8 cellular contexts compared by ENCODE assay signal in genomic region chr10:13527864-13528137, GRCh38. TPM values are rescaled to one million over a fixed set of nuclear protein-coding genes. Genes with fewer than 3 reads are reported as not detected.
DNase-seq lines count a peak whose midpoint lies in the region; ATAC-seq and TF ChIP-seq lines count a peak whose summit lies in the region.

No MANE protein-coding gene starts in this region.

- CTCF ChIA-PET in MCF 10A (lab: Yijun Ruan, JAX), result interaction anchor here (0.6 to 2.2 kb wide), 6 partner anchors 25 to 249 kb away, joined by 3 to 15 read pairs (median 6); partner anchors contain the start of gene PRPF18

- no peaks in the 10 kb centered on the region for H3K36me3 Mint-ChIP-seq in activated T-cell treated with anti-CD3 and anti-CD28 coated beads, Interleukin-2, amount 50 U/mL, for 4 hours (ENCODE audit: insufficient read depth)
- H3K36me3 Mint-ChIP-seq in MCF 10A (ENCODE audit: insufficient read depth, unreplicated experiment) (no peaks in the 10 kb centered on the region), memory B cell (no peaks in the 10 kb centered on the region)

- H3K9me3 Mint-ChIP-seq in activated T-cell treated with anti-CD3 and anti-CD28 coated beads, Interleukin-2, amount 50 U/mL, for 4 hours, result no peaks in the 10 kb centered on the region
- H3K9me3 Mint-ChIP-seq in MCF 10A (ENCODE audit: unreplicated experiment), result no peaks in the 10 kb centered on the region
- no peaks in the 10 kb centered on the region for H3K9me3 Mint-ChIP-seq in memory B cell

- no peak for TF ChIP-seq POLR2A in tibial nerve (IDR thresholded peaks at IDR 0.05)

- no peaks in the 10 kb centered on the region for H3K27me3 ChIP-seq in tibial nerve

- peaks cover 5% of the 10 kb centered on the region for H3K4me1 Mint-ChIP-seq in activated T-cell treated with anti-CD3 and anti-CD28 coated beads, Interleukin-2, amount 50 U/mL, for 4 hours (ENCODE audit: low read depth)
- peaks cover 21% of the 10 kb centered on the region for H3K4me1 Mint-ChIP-seq in MCF 10A (ENCODE audit: insufficient read depth, unreplicated experiment)
- peaks cover 8% of the 10 kb centered on the region for H3K4me1 Mint-ChIP-seq in memory B cell

- no peaks in the 10 kb centered on the region for H3K36me3 ChIP-seq in tibial nerve

- no peak for ATAC-seq in activated T-cell treated with anti-CD3 and anti-CD28 coated beads, Interleukin-2, amount 50 U/mL, for 4 hours
- ATAC-seq in memory B cell (ENCODE audit: low read depth) (no peak), HG03045 (IDR thresholded peaks at IDR 0.05; ENCODE audit: unreplicated experiment) (no peak), GM19351 (IDR thresholded peaks at IDR 0.05; ENCODE audit: unreplicated experiment) (no peak), GM18519 (IDR thresholded peaks at IDR 0.05; ENCODE audit: low FRiP score, unreplicated experiment) (no peak)

- WGBS in tibial nerve, 2 donors, result 7 to 8% methylated on average over 6 of the region's 6 CpGs

- no peak for TF ChIP-seq EP300 in tibial nerve (IDR thresholded peaks at IDR 0.05)

- no TSS peak for BruUV-seq in MCF 10A (replicated peaks; lab: Mats Ljungman, UMichigan)

- H3K27ac ChIP-seq in tibial nerve, result peak overlapping the region; percentile 19 to 89 (median 83)

- H3K27me3 Mint-ChIP-seq in activated T-cell treated with anti-CD3 and anti-CD28 coated beads, Interleukin-2, amount 50 U/mL, for 4 hours (ENCODE audit: low read depth), result peaks cover 60% of the 10 kb centered on the region
- no peaks in the 10 kb centered on the region for H3K27me3 Mint-ChIP-seq in MCF 10A (ENCODE audit: insufficient read depth, unreplicated experiment)
- peaks cover 22% of the 10 kb centered on the region for H3K27me3 Mint-ChIP-seq in memory B cell

- H3K4me3 ChIP-seq in tibial nerve, result peak overlapping the region; percentile 42 to 70 (median 59)

- DNase-seq in activated T-cell treated with anti-CD3 and anti-CD28 coated beads, Interleukin-2, amount 50 U/mL, for 4 hours, result no peak
- DNase-seq in activated T-cell treated with anti-CD3 and anti-CD28 coated beads, Interleukin-2, amount 50 U/mL, for 48 hours, result no peak
- no peak for DNase-seq in MCF 10A (ENCODE audit: unreplicated experiment)
- DNase-seq in memory B cell (ENCODE audit: low spot score in 2 of 2), result no peak
- DNase-seq in tibial nerve (ENCODE audit: low spot score in 2 of 2), result no peak

- intact Hi-C loops in MCF 10A (cut with micrococcal nuclease), result loop anchor here (5.0 kb wide), 1 partner anchor 60 kb away; the partner anchor contains the start of gene PRPF18

- H3K9me3 ChIP-seq in tibial nerve, result no peaks in the 10 kb centered on the region

- H3K27ac Mint-ChIP-seq in MCF 10A (ENCODE audit: low read depth, unreplicated experiment), result peak overlapping the region; percentile 40
- H3K27ac Mint-ChIP-seq in memory B cell, result no peak overlapping the region

- no peak for TF ChIP-seq CTCF in MCF 10A (IDR thresholded peaks at IDR 0.05; ENCODE audit: unreplicated experiment)
- TF ChIP-seq CTCF in tibial nerve (IDR thresholded peaks at IDR 0.05), result no peak

- H3K4me3 Mint-ChIP-seq in activated T-cell treated with anti-CD3 and anti-CD28 coated beads, Interleukin-2, amount 50 U/mL, for 4 hours, result peak overlapping the region; percentile 71
- peak overlapping the region; percentile 69 for H3K4me3 Mint-ChIP-seq in MCF 10A (ENCODE audit: unreplicated experiment)
- H3K4me3 Mint-ChIP-seq in memory B cell, result peak overlapping the region; percentile 64

- POLR2A ChIA-PET in MCF 10A (lab: Yijun Ruan, JAX), result interaction anchor here (0.6 to 2.3 kb wide), 6 partner anchors 9 to 225 kb away, joined by 3 to 17 read pairs (median 4); partner anchors contain the start of gene PRPF18

- H3K4me1 ChIP-seq in tibial nerve, result peaks cover 0 to 29% (median 3%) of the 10 kb centered on the region in 4 donors

RNA-seq across cellular contexts. Expression of gene BEND7, which starts 1.0 kb away (rescaled TPM):
- under 1 TPM in 1 of 3 donors, not detected in 2; 0.03 TPM for total RNA-seq in activated T-cell treated with anti-CD3 and anti-CD28 coated beads, Interleukin-2, amount 50 U/mL, for 4 hours
- total RNA-seq in MCF 10A (2022) (12.4 and 17.2 TPM in 2 replicates), tibial nerve (10 to 100 TPM; 10.8 to 27.5 (median 21.5) TPM)

RNA-seq across cellular contexts. Expression of gene PRPF18, which starts 59.0 kb away (rescaled TPM):
- 10 to 100 TPM; 24.5 to 26.9 (median 24.5) TPM for total RNA-seq in activated T-cell treated with anti-CD3 and anti-CD28 coated beads, Interleukin-2, amount 50 U/mL, for 4 hours
- total RNA-seq in MCF 10A (2022) (27.8 and 31.6 TPM in 2 replicates), tibial nerve (10 to 100 TPM; 22.9 to 34.3 (median 32.8) TPM)

Comparison
In these comparisons a context has a peak if more than half of its experiments do, and no peak if none do; other contexts are left out.
1. RNA of gene BEND7, which starts 1.0 kb away (total RNA-seq): 10.8 to 27.5 TPM in tibial nerve and 12.4 to 17.2 TPM in MCF 10A; 0.03 TPM in activated T-cell treated with anti-CD3 and anti-CD28 coated beads, Interleukin-2, amount 50 U/mL, for 4 hours; every median in the first group is over 10 times any median in the second.
2. Peak in every context shown above with its lines, with median percentiles within 50 percentile points of each other: H3K4me3 Mint-ChIP-seq.